Comparison of ENCODE assay signal across 13 cellular contexts in the genomic region with DNA sequence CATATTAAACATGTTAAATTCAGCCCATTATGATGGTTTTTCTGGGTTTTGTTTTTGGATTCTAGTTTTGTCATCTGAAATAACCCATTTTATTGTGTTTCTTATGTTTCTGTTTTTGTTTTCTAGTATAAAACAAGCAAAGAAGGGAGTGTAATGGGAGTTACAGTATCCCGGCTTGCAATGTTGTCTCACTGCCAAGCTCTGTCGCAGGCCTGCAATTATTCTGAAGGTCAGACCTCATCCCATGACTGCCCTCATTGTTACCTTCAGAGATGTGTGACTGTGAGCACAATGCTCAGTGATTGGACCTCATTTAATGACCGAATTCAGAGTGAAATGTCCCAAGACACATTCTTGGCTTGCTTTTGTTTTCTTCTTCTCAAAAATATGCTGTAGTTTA.
DNase-seq lines count a peak whose midpoint lies in the region; ATAC-seq and TF ChIP-seq lines count a peak whose summit lies in the region.
"Had no signal": no experiment of that assay in that cellular context is flagged by ENCODE, and none has a peak within 500 bp of the region (broad histone marks: within the 10 kb centered on the region; RNA-seq: fewer than 3 reads in every experiment).

No MANE protein-coding gene starts in this region.

- peak overlapping the region; percentile 31 to 98 (median 94) for H3K27ac Mint-ChIP-seq in brain

- H3K9me3 Mint-ChIP-seq in brain, result no peaks in the 10 kb centered on the region

- TF ChIP-seq CTCF in brain (conservative IDR thresholded peaks at IDR 0.05) (no peak), retinal pigment epithelial cell (conservative IDR thresholded peaks at IDR 0.05; ENCODE audit: low read depth, low read length) (no peak)

- H4K91ac ChIP-seq in neuronal stem cell (ENCODE audit: low read depth, low read length, poor library complexity), result no peak overlapping the region

- no peak overlapping the region for H3K23ac ChIP-seq in neuronal stem cell (ENCODE audit: low read depth, low read length, poor library complexity)

- peak overlapping the region in 2 of 5 experiments; percentile 11 to 51 for H3K4me3 Mint-ChIP-seq in brain

- H2BK15ac ChIP-seq in neuronal stem cell (ENCODE audit: low read length), result no peak overlapping the region

- no peak overlapping the region for H2BK5ac ChIP-seq in neuronal stem cell (ENCODE audit: low read length)

- peaks cover 70% of the 10 kb centered on the region for H3K36me3 Mint-ChIP-seq in brain

- H3K79me1 ChIP-seq in neuronal stem cell (ENCODE audit: low read depth, low read length), result no peaks in the 10 kb centered on the region

- H3K9me3 ChIP-seq in right cardiac atrium (ENCODE audit: control insufficient read depth, low read length) (no peaks in the 10 kb centered on the region), neuronal stem cell (replicated peaks in 1 of 2; ENCODE audit: control insufficient read depth in 2 of 2, insufficient read depth in 1 of 2, low read depth in 1 of 2, low read length in 2 of 2) (no peaks in the 10 kb centered on the region)
- H3K9me3 ChIP-seq: stomach had no signal

- H3K4me1 ChIP-seq in right cardiac atrium (ENCODE audit: control insufficient read depth, insufficient read depth, low read length), result no peaks in the 10 kb centered on the region
- H3K4me1 ChIP-seq in neuronal stem cell (ENCODE audit: control insufficient read depth in 2 of 2, insufficient read depth in 1 of 2, low read depth in 1 of 2, low read length in 2 of 2), result no peaks in the 10 kb centered on the region
- H3K4me1 ChIP-seq: stomach had no signal

- no peak overlapping the region for H4K8ac ChIP-seq in neuronal stem cell (ENCODE audit: low read depth, low read length)

- no peaks in the 10 kb centered on the region for H3K27me3 Mint-ChIP-seq in brain

- DNase-seq in NCI-H2029 (lab: John Stamatoyannopoulos, UW), result peak; percentile 33
- DNase-seq in right cardiac atrium, result peak; percentile 40 to 58 (median 54)
- DNase-seq in retinal pigment epithelial cell (ENCODE audit: low read depth), result peak; percentile 91
- no peak for DNase-seq in NCI-H345 treated with DMSO at 0.1 percent for 48 hours (lab: John Stamatoyannopoulos, UW; ENCODE audit: unreplicated experiment)
- no peak for DNase-seq in neuronal stem cell (ENCODE audit: low spot score)
- DNase-seq: activated T-cell treated with anti-CD3 and anti-CD28 coated beads for 4 hours; NCI-H1436; RPMI8226; stimulated activated CD4-positive, alpha-beta T cell treated with anti-CD3 and anti-CD28 coated beads, Interleukin-1b, Interleukin-23, amount 100 ng/mL, for 48 hours; stomach had no signal

- peak; percentile 69 to 80 for ATAC-seq in right cardiac atrium
- no peak for ATAC-seq in GM19455 (IDR thresholded peaks at IDR 0.05; ENCODE audit: unreplicated experiment)

- H3K4me2 ChIP-seq in neuronal stem cell (ENCODE audit: insufficient read depth, low read length, poor library complexity, severe bottlenecking), result no peak overlapping the region
- H3K4me2 ChIP-seq: hepatocyte had no signal

- H2AK5ac ChIP-seq in neuronal stem cell (ENCODE audit: low read depth, low read length), result no peak overlapping the region

- H3K14ac ChIP-seq in neuronal stem cell (ENCODE audit: low read length), result no peak overlapping the region

- H3K4me1 Mint-ChIP-seq in brain, result peaks cover 21% of the 10 kb centered on the region

- no peak overlapping the region for H2BK120ac ChIP-seq in neuronal stem cell (ENCODE audit: low read depth, low read length)

- H2AFZ ChIP-seq in neuronal stem cell (ENCODE audit: low read length), result no peak overlapping the region
- H2AFZ ChIP-seq: hepatocyte had no signal

- no peak overlapping the region for H3K18ac ChIP-seq in neuronal stem cell (ENCODE audit: low read length)

- WGBS in right cardiac atrium, result 30% methylated on average over 3 of the region's 3 CpGs
- WGBS in neuronal stem cell (ENCODE audit: extremely low coverage in 2 of 2, insufficient read length in 2 of 2, insufficient replicate concordance in 1 of 2), 2 donors, result no CpG with 5 or more reads among the region's 3 CpGs

- H3K9ac ChIP-seq in neuronal stem cell (ENCODE audit: low read depth, low read length, poor library complexity), result no peak overlapping the region

- H3K4me3 ChIP-seq in right cardiac atrium (ENCODE audit: low read length), result no peak overlapping the region
- H3K4me3 ChIP-seq in retinal pigment epithelial cell (ENCODE audit: low read length), result no peak overlapping the region
- H3K4me3 ChIP-seq in neuronal stem cell (ENCODE audit: low read length in 2 of 2), result no peak overlapping the region
- H3K4me3 ChIP-seq: hepatocyte, stomach had no signal

- H3K27me3 ChIP-seq in right cardiac atrium (ENCODE audit: control insufficient read depth, insufficient read depth) (no peaks in the 10 kb centered on the region), neuronal stem cell (ENCODE audit: control insufficient read depth in 3 of 3, insufficient read depth in 3 of 3, low read depth in 1 of 3, low read length in 3 of 3) (no peaks in the 10 kb centered on the region)
- H3K27me3 ChIP-seq: hepatocyte, stomach had no signal

- H2BK12ac ChIP-seq in neuronal stem cell (ENCODE audit: low read length), result no peak overlapping the region

- peaks cover 20 to 91% of the 10 kb centered on the region in 2 donors for H3K36me3 ChIP-seq in neuronal stem cell (replicated peaks in 1 of 2; ENCODE audit: control insufficient read depth in 2 of 2, insufficient read depth in 2 of 2, low read length in 2 of 2)

- H3K4ac ChIP-seq in neuronal stem cell (ENCODE audit: low read length), result no peak overlapping the region

- H3K27ac ChIP-seq in right cardiac atrium (ENCODE audit: low read length) (no peak overlapping the region), neuronal stem cell (replicated peaks; ENCODE audit: low read length) (no peak overlapping the region)
- H3K27ac ChIP-seq: hepatocyte, stomach had no signal

- intact Hi-C loops in right cardiac atrium (cut with DNase I), result no loop called here

Comparison
In these comparisons a context has a peak if more than half of its experiments do, and no peak if none do; other contexts are left out.
1. DNase-seq: peak in NCI-H2029 (single experiment), right cardiac atrium (3 of 3) and retinal pigment epithelial cell (single experiment); none in NCI-H345 treated with DMSO at 0.1 percent for 48 hours (single experiment) and neuronal stem cell (single experiment).